Comparison of ENCODE assay signal across 11 cellular contexts in genomic region chr22:45709004-45709739, GRCh38. TPM values are rescaled to one million over a fixed set of nuclear protein-coding genes. Genes with fewer than 3 reads are reported as not detected.
DNase-seq lines count a peak whose midpoint lies in the region; ATAC-seq and TF ChIP-seq lines count a peak whose summit lies in the region.
"Had no signal": no experiment of that assay in that cellular context is flagged by ENCODE, and none has a peak within 500 bp of the region (broad histone marks: within the 10 kb centered on the region; RNA-seq: fewer than 3 reads in every experiment).

No MANE protein-coding gene starts in this region.

- WGBS in trophoblast cell (ENCODE audit: extremely low coverage, insufficient coverage, insufficient read length), result no CpG with 5 or more reads among the region's 5 CpGs

- H3K27me3 ChIP-seq in RWPE2 (ENCODE audit: insufficient read depth, poor library complexity, severe bottlenecking) (no peaks in the 10 kb centered on the region), upper lobe of right lung (no peaks in the 10 kb centered on the region), trophoblast cell (ENCODE audit: insufficient read depth, low read length) (no peaks in the 10 kb centered on the region)
- H3K27me3 ChIP-seq: heart left ventricle had no signal

- H3K4me1 ChIP-seq in RWPE2 (ENCODE audit: insufficient read depth, poor library complexity, severe bottlenecking) (peaks cover 24% of the 10 kb centered on the region), upper lobe of right lung (no peaks in the 10 kb centered on the region), trophoblast cell (ENCODE audit: control insufficient read depth in 1 of 2, insufficient read depth in 2 of 2, low read length in 2 of 2) (peaks cover 2 to 5% of the 10 kb centered on the region in 2 experiments)

- H3K79me1 ChIP-seq in trophoblast cell (ENCODE audit: low read length), result no peaks in the 10 kb centered on the region

- peak overlapping the region; percentile 10 for H3K27ac Mint-ChIP-seq in activated T-cell treated with anti-CD3 and anti-CD28 coated beads, Interleukin-2, amount 50 U/mL, for 72 hours

- H4K91ac ChIP-seq in trophoblast cell (ENCODE audit: low read depth, low read length), result no peak overlapping the region

- H3K4me2 ChIP-seq in trophoblast cell (ENCODE audit: low read length), result no peak overlapping the region

- no peak overlapping the region for H2BK12ac ChIP-seq in trophoblast cell (ENCODE audit: low read length)

- H3K27me3 Mint-ChIP-seq in activated T-cell treated with anti-CD3 and anti-CD28 coated beads, Interleukin-2, amount 50 U/mL, for 72 hours (ENCODE audit: low read depth), result no peaks in the 10 kb centered on the region
- H3K27me3 Mint-ChIP-seq in activated T-cell treated with anti-CD3 and anti-CD28 coated beads, Interleukin-2, amount 50 U/mL, for 4 hours (ENCODE audit: low read depth), result no peaks in the 10 kb centered on the region
- H3K27me3 Mint-ChIP-seq: CD4-positive, CD25-positive, alpha-beta regulatory T cell had no signal

- TF ChIP-seq CTCF in RWPE2 (IDR thresholded peaks at IDR 0.05; ENCODE audit: poor library complexity, severe bottlenecking), result no peak
- no peak for TF ChIP-seq CTCF in fibroblast of mammary gland (conservative IDR thresholded peaks at IDR 0.05; ENCODE audit: control insufficient read depth, insufficient read depth, low read depth, low read length)
- TF ChIP-seq CTCF in upper lobe of right lung (IDR thresholded peaks at IDR 0.05), result no peak

- H3K14ac ChIP-seq in trophoblast cell (ENCODE audit: low read length), result no peak overlapping the region

- no peak overlapping the region for H2AK5ac ChIP-seq in trophoblast cell (ENCODE audit: low read length)

- no peak overlapping the region for H3K18ac ChIP-seq in trophoblast cell (ENCODE audit: low read length)

- H4K12ac ChIP-seq in trophoblast cell (ENCODE audit: low read depth, low read length), result no peak overlapping the region

- H2AFZ ChIP-seq in trophoblast cell (ENCODE audit: insufficient read depth, low read length, poor library complexity), result no peak overlapping the region

- no peak overlapping the region for H2BK5ac ChIP-seq in trophoblast cell (ENCODE audit: low read depth, low read length, poor library complexity)

- H3K9me3 ChIP-seq in RWPE2 (ENCODE audit: severe bottlenecking) (no peaks in the 10 kb centered on the region), upper lobe of right lung (no peaks in the 10 kb centered on the region), trophoblast cell (ENCODE audit: insufficient read depth, low read depth, low read length) (no peaks in the 10 kb centered on the region)
- H3K9me3 ChIP-seq: heart left ventricle had no signal

- H3K27ac ChIP-seq in RWPE2 (ENCODE audit: poor library complexity, severe bottlenecking), result peak overlapping the region; percentile 68
- no peak overlapping the region for H3K27ac ChIP-seq in upper lobe of right lung
- no peak overlapping the region for H3K27ac ChIP-seq in trophoblast cell (ENCODE audit: low read depth, low read length)

- intact Hi-C loops in upper lobe of right lung (cut with DNase I), result no loop called here

- no peak overlapping the region for H2BK120ac ChIP-seq in trophoblast cell (ENCODE audit: insufficient read depth, low read length, poor library complexity)

- H3K4me3 ChIP-seq in RWPE2 (ENCODE audit: severe bottlenecking), result no peak overlapping the region
- no peak overlapping the region for H3K4me3 ChIP-seq in fibroblast of mammary gland (ENCODE audit: control insufficient read depth, low read depth, low read length)
- H3K4me3 ChIP-seq in upper lobe of right lung, result no peak overlapping the region
- no peak overlapping the region for H3K4me3 ChIP-seq in trophoblast cell (ENCODE audit: low read depth, low read length)
- H3K4me3 ChIP-seq: heart left ventricle had no signal

- H3K79me2 ChIP-seq in trophoblast cell (ENCODE audit: control insufficient read depth, insufficient read depth, low read length, poor library complexity), result no peaks in the 10 kb centered on the region

- no peak overlapping the region for H3K4ac ChIP-seq in trophoblast cell (ENCODE audit: low read depth, low read length)

- DNase-seq in activated T-cell treated with anti-CD3 and anti-CD28 coated beads, Interleukin-2, amount 50 U/mL, for 72 hours, result peak in 1 of 2 donors; percentile 3
- DNase-seq in activated T-cell treated with anti-CD3 and anti-CD28 coated beads, Interleukin-2, amount 50 U/mL, for 4 hours, result no peak
- DNase-seq in RWPE2 (ENCODE audit: low spot score) (no peak), fibroblast of mammary gland (ENCODE audit: low read depth) (peak; percentile 85), upper lobe of right lung (no peak), trophoblast cell (no peak), NCI-H69 (lab: John Stamatoyannopoulos, UW) (no peak)
- DNase-seq: CD4-positive, CD25-positive, alpha-beta regulatory T cell; heart left ventricle; NCI-H524 had no signal

- peaks cover 45% of the 10 kb centered on the region for H3K36me3 ChIP-seq in RWPE2 (ENCODE audit: low read depth)
- H3K36me3 ChIP-seq in upper lobe of right lung, result peaks cover 29% of the 10 kb centered on the region
- H3K36me3 ChIP-seq in trophoblast cell (ENCODE audit: control insufficient read depth in 1 of 2, insufficient read depth in 2 of 2, low read length in 2 of 2), result peaks cover 4% of the 10 kb centered on the region in 2 experiments

- H3K4me3 Mint-ChIP-seq in activated T-cell treated with anti-CD3 and anti-CD28 coated beads, Interleukin-2, amount 50 U/mL, for 72 hours, result no peak overlapping the region
- no peak overlapping the region for H3K4me3 Mint-ChIP-seq in activated T-cell treated with anti-CD3 and anti-CD28 coated beads, Interleukin-2, amount 50 U/mL, for 4 hours
- H3K4me3 Mint-ChIP-seq: CD4-positive, CD25-positive, alpha-beta regulatory T cell had no signal

- H3K23ac ChIP-seq in trophoblast cell (ENCODE audit: low read length), result no peak overlapping the region

- peaks cover 12% of the 10 kb centered on the region for H3K4me1 Mint-ChIP-seq in activated T-cell treated with anti-CD3 and anti-CD28 coated beads, Interleukin-2, amount 50 U/mL, for 72 hours (ENCODE audit: low read depth)
- peaks cover 19% of the 10 kb centered on the region for H3K4me1 Mint-ChIP-seq in activated T-cell treated with anti-CD3 and anti-CD28 coated beads, Interleukin-2, amount 50 U/mL, for 4 hours (ENCODE audit: low read depth)

- peaks cover 11 to 19% of the 10 kb centered on the region in 2 donors for H3K36me3 Mint-ChIP-seq in activated T-cell treated with anti-CD3 and anti-CD28 coated beads, Interleukin-2, amount 50 U/mL, for 72 hours (ENCODE audit: insufficient read depth in 2 of 2)
- peaks cover 60% of the 10 kb centered on the region for H3K36me3 Mint-ChIP-seq in activated T-cell treated with anti-CD3 and anti-CD28 coated beads, Interleukin-2, amount 50 U/mL, for 4 hours (ENCODE audit: insufficient read depth)

- no peaks in the 10 kb centered on the region for H3K9me3 Mint-ChIP-seq in activated T-cell treated with anti-CD3 and anti-CD28 coated beads, Interleukin-2, amount 50 U/mL, for 72 hours
- no peaks in the 10 kb centered on the region for H3K9me3 Mint-ChIP-seq in activated T-cell treated with anti-CD3 and anti-CD28 coated beads, Interleukin-2, amount 50 U/mL, for 4 hours
- H3K9me3 Mint-ChIP-seq: CD4-positive, CD25-positive, alpha-beta regulatory T cell had no signal

- H4K8ac ChIP-seq in trophoblast cell (ENCODE audit: low read depth, low read length), result no peak overlapping the region

- no peak overlapping the region for H3K9ac ChIP-seq in trophoblast cell (ENCODE audit: low read length)

- peak; percentile 27 to 78 for ATAC-seq in activated T-cell treated with anti-CD3 and anti-CD28 coated beads, Interleukin-2, amount 50 U/mL, for 72 hours (replicated peaks in 1 of 2)
- no peak for ATAC-seq in activated T-cell treated with anti-CD3 and anti-CD28 coated beads, Interleukin-2, amount 50 U/mL, for 4 hours
- ATAC-seq in RWPE2 (ENCODE audit: low read depth) (peak; percentile 97), upper lobe of right lung (peak; percentile 41), GM21786 (IDR thresholded peaks at IDR 0.05; ENCODE audit: unreplicated experiment) (no peak)

RNA-seq across cellular contexts. Expression of gene ATXN10, which starts 37.5 kb away (rescaled TPM):
- 10 to 100 TPM; 88.7 to 93.9 TPM for total RNA-seq in activated T-cell treated with anti-CD3 and anti-CD28 coated beads, Interleukin-2, amount 50 U/mL, for 72 hours
- 10 to 100 TPM; 88.1 to 97.9 (median 90.5) TPM for total RNA-seq in activated T-cell treated with anti-CD3 and anti-CD28 coated beads, Interleukin-2, amount 50 U/mL, for 4 hours
- total RNA-seq in upper lobe of right lung, result 125 TPM
- 64.4 and 67.4 TPM in 2 replicates for polyA plus RNA-seq in trophoblast cell (2013)

Comparison
In these comparisons a context has a peak if more than half of its experiments do, and no peak if none do; other contexts are left out.
1. ATAC-seq: peak in activated T-cell treated with anti-CD3 and anti-CD28 coated beads, Interleukin-2, amount 50 U/mL, for 72 hours (2 of 2), RWPE2 (single experiment) and upper lobe of right lung (single experiment); none in activated T-cell treated with anti-CD3 and anti-CD28 coated beads, Interleukin-2, amount 50 U/mL, for 4 hours (0 of 2) and GM21786 (single experiment).